Comparison of ENCODE assay signal across 34 cellular contexts in genomic region chr5:168859471-168859870, GRCh38.
"Had no signal": no experiment of that assay in that cellular context is flagged by ENCODE, and none has a peak within 500 bp of the region (broad histone marks: within the 10 kb centered on the region; RNA-seq: fewer than 3 reads in every experiment).

No MANE protein-coding gene starts in this region.

- H3K27ac ChIP-seq: KMS-11 had no signal

- H3K4me3 ChIP-seq: MG63 had no signal

- H3K36me3 ChIP-seq: MG63 had no signal

- H3K4me2 ChIP-seq: KMS-11 had no signal

- H3K9me3 ChIP-seq: MG63 had no signal

- DNase-seq: Karpas-422, Kasumi-1, MG63, MM.1S, MV-4-11, NCI-H1048, NCI-H1092, NCI-H1092 treated with DMSO at 0.1 percent for 48 hours, NCI-H1105, NCI-H1105 treated with DMSO at 0.1 percent for 48 hours, NCI-H1417, NCI-H1417 treated with DMSO at 0.1 percent for 48 hours, NCI-H1436, NCI-H1436 treated with DMSO at 0.1 percent for 48 hours, NCI-H146, NCI-H1694, NCI-H1694 treated with DMSO at 0.1 percent for 48 hours, NCI-H187, NCI-H187 treated with DMSO at 0.1 percent for 48 hours, NCI-H1930, NCI-H2029, NCI-H2029 treated with DMSO at 0.1 percent for 48 hours, NCI-H2081, NCI-H2081 treated with DMSO at 0.1 percent for 48 hours, NCI-H2107, NCI-H2171, NCI-H2171 treated with DMSO at 0.1 percent for 48 hours, NCI-H2227 treated with DMSO at 0.1 percent for 48 hours, NCI-H226, NCI-H345, NCI-H446, NCI-H446 treated with DMSO at 0.1 percent for 48 hours, NCI-H510A had no signal

- H3K9ac ChIP-seq: KMS-11 had no signal
